ENCODE assay signal across 1 cellular context in genomic region chr10:7354330-7355047, GRCh38.
A peak's percentile ranks its signal among the peaks of the same experiment; 100 is the strongest.
TF ChIP-seq lines count a peak whose summit lies in the region.

No MANE protein-coding gene starts in this region.

TF ChIP-seq in SK-N-SH, 30 proteins besides CTCF, POLR2A, EP300 and RAD21 (continued from another document):
- no peak for TF ChIP-seq ZBTB33 (IDR thresholded peaks at IDR 0.05; ENCODE audit: borderline replicate concordance, low read depth)
- no peak for TF ChIP-seq FOSL2 (IDR thresholded peaks at IDR 0.05; ENCODE audit: borderline replicate concordance, low read depth)
- TF ChIP-seq RCOR1 (IDR thresholded peaks at IDR 0.05; ENCODE audit: low read length) = peak; percentile 55; the same call in 1 of the 2 replicates
- TF ChIP-seq EZH2phosphoT487 (IDR thresholded peaks at IDR 0.05; ENCODE audit: borderline replicate concordance, low read depth) = no peak
- TF ChIP-seq IRF3 (IDR thresholded peaks at IDR 0.05; ENCODE audit: low read depth, low read length) = no peak
- peak; percentile 49; the same call in 1 of the 2 replicates for TF ChIP-seq NFIC (IDR thresholded peaks at IDR 0.05; ENCODE audit: borderline replicate concordance)
- peak; percentile 41; the same call in 1 of the 2 replicates for TF ChIP-seq FOXJ3 (CRISPR knock-in tag; IDR thresholded peaks at IDR 0.05)
- TF ChIP-seq RFX5 (IDR thresholded peaks at IDR 0.05; ENCODE audit: low read length) = no peak
- TF ChIP-seq NRF1 (IDR thresholded peaks at IDR 0.05; ENCODE audit: low read depth, low read length) = no peak
- TF ChIP-seq GABPA (IDR thresholded peaks at IDR 0.05; ENCODE audit: low read depth) = no peak
- no peak; the same call in 1 of the 2 replicates for TF ChIP-seq MXI1 (IDR thresholded peaks at IDR 0.05; ENCODE audit: low read depth, low read length)
- no peak for TF ChIP-seq USF1 (IDR thresholded peaks at IDR 0.05; ENCODE audit: borderline replicate concordance, low read depth)
- TF ChIP-seq GATA2 (CRISPR knock-in tag; IDR thresholded peaks at IDR 0.05) = peak; percentile 90
- no peak for TF ChIP-seq SIN3A (IDR thresholded peaks at IDR 0.05; ENCODE audit: borderline replicate concordance, low read depth, low read length)
- TF ChIP-seq SMC3 (IDR thresholded peaks at IDR 0.05; ENCODE audit: low read depth, low read length) = no peak
- TF ChIP-seq JUND (IDR thresholded peaks at IDR 0.05) = peak; percentile 32; the same call in 1 of the 2 replicates
- no peak for TF ChIP-seq REST (IDR thresholded peaks at IDR 0.05; ENCODE audit: low read depth, low read length)
- no peak for TF ChIP-seq FOXM1 (IDR thresholded peaks at IDR 0.05; ENCODE audit: low read depth)
- peak; percentile 49; the same call in 1 of the 2 replicates for TF ChIP-seq TEAD4 (IDR thresholded peaks at IDR 0.05; ENCODE audit: borderline replicate concordance, insufficient read depth)
- no peak for TF ChIP-seq POLR2AphosphoS5 (IDR thresholded peaks at IDR 0.05; ENCODE audit: low read depth, low read length)
- no peak for TF ChIP-seq TAF1 (IDR thresholded peaks at IDR 0.05; ENCODE audit: borderline replicate concordance, low read depth, low read length)
- TF ChIP-seq MEF2A (IDR thresholded peaks at IDR 0.05; ENCODE audit: borderline replicate concordance, low read depth) = no peak
- no peak for TF ChIP-seq RXRA (IDR thresholded peaks at IDR 0.05; ENCODE audit: borderline replicate concordance, low read depth)
